ENCODE assay signal across 19 cellular contexts in genomic region chr13:111908981-111909380, GRCh38.
"Had no signal": no experiment of that assay in that cellular context is flagged by ENCODE, and none has a peak within 500 bp of the region (broad histone marks: within the 10 kb centered on the region; RNA-seq: fewer than 3 reads in every experiment).

No MANE protein-coding gene starts in this region.

- H3K27ac ChIP-seq: dorsolateral prefrontal cortex, gastroesophageal sphincter, heart left ventricle, lower lobe of right lung, prostate gland, tibial artery had no signal

- H3K4me1 ChIP-seq: gastroesophageal sphincter, heart left ventricle, lower lobe of right lung, prostate gland, tibial artery had no signal

- H3K27ac Mint-ChIP-seq: activated CD4-positive, alpha-beta memory T cell treated with anti-CD3 and anti-CD28 coated beads, Interleukin-2, amount 10 ng/mL, durations not matched to agents 7 days and 5 days; activated naive CD8-positive, alpha-beta T cell treated with anti-CD3 and anti-CD28 coated beads for 36 hours; activated T-cell treated with anti-CD3 and anti-CD28 coated beads, Interleukin-2, amount 50 U/mL, for 24 hours; activated T-helper 17 cell treated with anti-CD3 and anti-CD28 coated beads, Interleukin-2, amount 50 U/mL, for 72 hours; naive thymus-derived CD4-positive, alpha-beta T cell; stimulated activated effector memory CD8-positive, alpha-beta T cell treated with anti-CD3 and anti-CD28 coated beads, Interleukin-12 subunit alpha, Interleukin-12 subunit beta, amount 100 ng/mL, for 72 hours; stimulated activated naive CD8-positive, alpha-beta T cell treated with anti-CD3 and anti-CD28 coated beads, Interleukin-15, amount 100 ng/mL, for 72 hours; T-helper 17 cell had no signal

- H3K36me3 Mint-ChIP-seq: activated naive CD8-positive, alpha-beta T cell treated with anti-CD3 and anti-CD28 coated beads for 36 hours; naive thymus-derived CD4-positive, alpha-beta T cell; stimulated activated effector memory CD8-positive, alpha-beta T cell treated with anti-CD3 and anti-CD28 coated beads, Interleukin-12 subunit alpha, Interleukin-12 subunit beta, amount 100 ng/mL, for 72 hours had no signal

- H3K4me1 Mint-ChIP-seq: activated CD4-positive, alpha-beta memory T cell treated with anti-CD3 and anti-CD28 coated beads, Interleukin-2, amount 10 ng/mL, durations not matched to agents 7 days and 5 days; activated naive CD8-positive, alpha-beta T cell treated with anti-CD3 and anti-CD28 coated beads for 36 hours; activated T-helper 17 cell treated with anti-CD3 and anti-CD28 coated beads, Interleukin-2, amount 50 U/mL, for 72 hours; stimulated activated effector memory CD8-positive, alpha-beta T cell treated with anti-CD3 and anti-CD28 coated beads, Interleukin-12 subunit alpha, Interleukin-12 subunit beta, amount 100 ng/mL, for 72 hours; stimulated activated naive CD8-positive, alpha-beta T cell treated with anti-CD3 and anti-CD28 coated beads, Interleukin-15, amount 100 ng/mL, for 72 hours; T-helper 17 cell had no signal

- DNase-seq: activated CD4-positive, alpha-beta memory T cell treated with anti-CD3 and anti-CD28 coated beads, Interleukin-2, amount 10 ng/mL, durations not matched to agents 7 days and 5 days; activated CD4-positive, alpha-beta T cell treated with anti-CD3 and anti-CD28 coated beads for 48 hours; activated naive CD8-positive, alpha-beta T cell treated with anti-CD3 and anti-CD28 coated beads for 36 hours; activated T-cell treated with anti-CD3 and anti-CD28 coated beads, Interleukin-2, amount 50 U/mL, for 24 hours; central memory CD4-positive, alpha-beta T cell; left colon; lower lobe of right lung; stimulated activated CD4-positive, alpha-beta T cell treated with anti-CD3 and anti-CD28 coated beads, Interleukin-2, amount 100 ng/mL, for 24 hours; stimulated activated naive CD8-positive, alpha-beta T cell treated with anti-CD3 and anti-CD28 coated beads, Interleukin-15, amount 100 ng/mL, for 72 hours; T-helper 17 cell had no signal

- H3K4me3 ChIP-seq: dorsolateral prefrontal cortex, gastroesophageal sphincter, heart left ventricle, lower lobe of right lung, prostate gland, tibial artery had no signal

- H3K36me3 ChIP-seq: gastroesophageal sphincter, heart left ventricle, lower lobe of right lung, prostate gland, tibial artery had no signal

- H3K9me3 Mint-ChIP-seq: activated T-helper 17 cell treated with anti-CD3 and anti-CD28 coated beads, Interleukin-2, amount 50 U/mL, for 72 hours had no signal

- H3K27me3 ChIP-seq: dorsolateral prefrontal cortex had no signal

- ATAC-seq: activated T-helper 17 cell treated with anti-CD3 and anti-CD28 coated beads, Interleukin-2, amount 50 U/mL, for 72 hours; gastroesophageal sphincter; heart left ventricle; left colon; lower lobe of right lung; naive thymus-derived CD4-positive, alpha-beta T cell; stimulated activated effector memory CD8-positive, alpha-beta T cell treated with anti-CD3 and anti-CD28 coated beads, Interleukin-12 subunit alpha, Interleukin-12 subunit beta, amount 100 ng/mL, for 72 hours; stimulated activated naive CD8-positive, alpha-beta T cell treated with anti-CD3 and anti-CD28 coated beads, Interleukin-15, amount 100 ng/mL, for 72 hours; T-helper 17 cell had no signal

- H3K4me3 Mint-ChIP-seq: activated CD4-positive, alpha-beta memory T cell treated with anti-CD3 and anti-CD28 coated beads, Interleukin-2, amount 10 ng/mL, durations not matched to agents 7 days and 5 days; activated naive CD8-positive, alpha-beta T cell treated with anti-CD3 and anti-CD28 coated beads for 36 hours; activated T-cell treated with anti-CD3 and anti-CD28 coated beads, Interleukin-2, amount 50 U/mL, for 24 hours; activated T-helper 17 cell treated with anti-CD3 and anti-CD28 coated beads, Interleukin-2, amount 50 U/mL, for 72 hours; naive thymus-derived CD4-positive, alpha-beta T cell; neural crest cell; stimulated activated effector memory CD8-positive, alpha-beta T cell treated with anti-CD3 and anti-CD28 coated beads, Interleukin-12 subunit alpha, Interleukin-12 subunit beta, amount 100 ng/mL, for 72 hours; stimulated activated naive CD8-positive, alpha-beta T cell treated with anti-CD3 and anti-CD28 coated beads, Interleukin-15, amount 100 ng/mL, for 72 hours; T-helper 17 cell had no signal

- H3K9me3 ChIP-seq: gastroesophageal sphincter, heart left ventricle, lower lobe of right lung, prostate gland, tibial artery had no signal

- H3K27me3 Mint-ChIP-seq: activated CD4-positive, alpha-beta memory T cell treated with anti-CD3 and anti-CD28 coated beads, Interleukin-2, amount 10 ng/mL, durations not matched to agents 7 days and 5 days; activated naive CD8-positive, alpha-beta T cell treated with anti-CD3 and anti-CD28 coated beads for 36 hours; activated T-cell treated with anti-CD3 and anti-CD28 coated beads, Interleukin-2, amount 50 U/mL, for 24 hours; activated T-helper 17 cell treated with anti-CD3 and anti-CD28 coated beads, Interleukin-2, amount 50 U/mL, for 72 hours; stimulated activated naive CD8-positive, alpha-beta T cell treated with anti-CD3 and anti-CD28 coated beads, Interleukin-15, amount 100 ng/mL, for 72 hours had no signal
